Comparison of ENCODE assay signal across 8 cellular contexts in the genomic region with DNA sequence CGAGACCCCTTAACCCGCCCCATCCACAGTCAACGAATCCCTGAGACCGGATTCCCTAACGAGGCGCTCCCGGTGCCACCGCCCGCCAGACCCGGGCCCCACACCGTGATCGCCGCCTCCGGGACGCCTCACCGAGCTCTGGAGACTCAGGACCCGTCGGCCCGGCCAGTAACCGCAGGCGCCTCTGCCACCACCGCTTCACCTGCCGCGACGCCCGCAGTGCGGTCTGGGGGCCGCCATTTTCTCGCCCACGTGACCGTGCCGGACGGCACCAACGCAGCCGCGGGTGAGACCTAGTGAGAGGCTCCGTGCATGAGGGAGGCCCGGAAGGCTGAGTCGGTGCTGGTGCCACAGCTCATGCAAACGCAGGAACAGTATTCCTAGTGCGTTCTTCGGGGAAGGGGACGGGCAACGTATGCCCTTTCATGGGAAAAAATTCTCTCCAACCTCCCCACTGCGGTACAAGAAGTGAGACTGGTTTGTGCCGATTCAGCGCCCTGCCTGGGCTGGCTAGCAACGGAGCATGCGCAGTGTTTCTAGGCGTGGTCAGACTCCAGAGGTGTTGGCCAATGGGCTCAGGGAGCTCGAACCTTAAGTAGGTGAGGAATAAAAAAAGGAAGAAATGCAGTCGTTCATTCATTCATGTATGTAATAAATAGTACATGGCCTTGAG. TPM values are rescaled to one million over a fixed set of nuclear protein-coding genes. Genes with fewer than 3 reads are reported as not detected.
DNase-seq lines count a peak whose midpoint lies in the region; ATAC-seq lines count a peak whose summit lies in the region.

A gene with protein sequence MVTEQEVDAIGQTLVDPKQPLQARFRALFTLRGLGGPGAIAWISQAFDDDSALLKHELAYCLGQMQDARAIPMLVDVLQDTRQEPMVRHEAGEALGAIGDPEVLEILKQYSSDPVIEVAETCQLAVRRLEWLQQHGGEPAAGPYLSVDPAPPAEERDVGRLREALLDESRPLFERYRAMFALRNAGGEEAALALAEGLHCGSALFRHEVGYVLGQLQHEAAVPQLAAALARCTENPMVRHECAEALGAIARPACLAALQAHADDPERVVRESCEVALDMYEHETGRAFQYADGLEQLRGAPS (minus strand): TSS at position 246 of the 673 bp plus-strand sequence. CDS start 3,860 bp downstream, outside the sequence.

- peak within 1 kb of the TSS; percentile 91 for H3K4me3 Mint-ChIP-seq in activated T-helper 1 cell treated with anti-CD3 and anti-CD28 coated beads, Interleukin-12 subunit alpha, Interleukin-12 subunit beta, Interleukin-2, Interleukin-4 antibody, amounts not matched to agents 30 ng/mL and 10 ng/mL and 1 ng/mL, durations not matched to agents 14 hours and 24 hours and 36 hours
- H3K4me3 Mint-ChIP-seq in naive B cell, result peak within 1 kb of the TSS; percentile 92 to 98 (median 94)
- H3K4me3 Mint-ChIP-seq in stimulated activated memory B cell treated with anti-CD40 and anti-IgM and Interleukin-4, amounts not matched to agents 10 μg/mL and 1 μg/mL and 100 μg/mL, for 72 hours, result peak within 1 kb of the TSS; percentile 89

- no peaks in the 10 kb centered on the region for H3K9me3 Mint-ChIP-seq in activated T-helper 1 cell treated with anti-CD3 and anti-CD28 coated beads, Interleukin-12 subunit alpha, Interleukin-12 subunit beta, Interleukin-2, Interleukin-4 antibody, amounts not matched to agents 30 ng/mL and 10 ng/mL and 1 ng/mL, durations not matched to agents 14 hours and 24 hours and 36 hours
- H3K9me3 Mint-ChIP-seq in naive B cell, result peaks cover 0 to 5% (median 0%) of the 10 kb centered on the region in 7 donors
- H3K9me3 Mint-ChIP-seq in stimulated activated memory B cell treated with anti-CD40 and anti-IgM and Interleukin-4, amounts not matched to agents 10 μg/mL and 1 μg/mL and 100 μg/mL, for 72 hours, result no peaks in the 10 kb centered on the region

- peaks cover 2% of the 10 kb centered on the region for H3K27me3 Mint-ChIP-seq in activated T-helper 1 cell treated with anti-CD3 and anti-CD28 coated beads, Interleukin-12 subunit alpha, Interleukin-12 subunit beta, Interleukin-2, Interleukin-4 antibody, amounts not matched to agents 30 ng/mL and 10 ng/mL and 1 ng/mL, durations not matched to agents 14 hours and 24 hours and 36 hours (ENCODE audit: insufficient read depth)
- no peaks in the 10 kb centered on the region for H3K27me3 Mint-ChIP-seq in naive B cell
- H3K27me3 Mint-ChIP-seq in stimulated activated memory B cell treated with anti-CD40 and anti-IgM and Interleukin-4, amounts not matched to agents 10 μg/mL and 1 μg/mL and 100 μg/mL, for 72 hours, result no peaks in the 10 kb centered on the region

- H3K27ac Mint-ChIP-seq in activated T-helper 1 cell treated with anti-CD3 and anti-CD28 coated beads, Interleukin-12 subunit alpha, Interleukin-12 subunit beta, Interleukin-2, Interleukin-4 antibody, amounts not matched to agents 30 ng/mL and 10 ng/mL and 1 ng/mL, durations not matched to agents 14 hours and 24 hours and 36 hours, result peak within 1 kb of the TSS; percentile 97
- peak within 1 kb of the TSS; percentile 96 to 99 (median 98) for H3K27ac Mint-ChIP-seq in naive B cell
- H3K27ac Mint-ChIP-seq in stimulated activated memory B cell treated with anti-CD40 and anti-IgM and Interleukin-4, amounts not matched to agents 10 μg/mL and 1 μg/mL and 100 μg/mL, for 72 hours, result peak within 1 kb of the TSS; percentile 97

- intact Hi-C loops in activated T-helper 1 cell treated with anti-CD3 and anti-CD28 coated beads, Interleukin-12 subunit alpha, Interleukin-12 subunit beta, Interleukin-2, Interleukin-4 antibody, amounts not matched to agents 30 ng/mL and 10 ng/mL and 1 ng/mL, durations not matched to agents 14 hours and 24 hours and 36 hours (cut with micrococcal nuclease), result loop anchor here (2.0 kb wide), 1 partner anchor 66 kb away; no protein-coding TSS in a partner anchor

- peaks cover 35% of the 10 kb centered on the region for H3K4me1 Mint-ChIP-seq in activated T-helper 1 cell treated with anti-CD3 and anti-CD28 coated beads, Interleukin-12 subunit alpha, Interleukin-12 subunit beta, Interleukin-2, Interleukin-4 antibody, amounts not matched to agents 30 ng/mL and 10 ng/mL and 1 ng/mL, durations not matched to agents 14 hours and 24 hours and 36 hours (ENCODE audit: low read depth)
- peaks cover 22 to 37% (median 29%) of the 10 kb centered on the region in 3 donors for H3K4me1 Mint-ChIP-seq in naive B cell
- H3K4me1 Mint-ChIP-seq in stimulated activated memory B cell treated with anti-CD40 and anti-IgM and Interleukin-4, amounts not matched to agents 10 μg/mL and 1 μg/mL and 100 μg/mL, for 72 hours, result peaks cover 35% of the 10 kb centered on the region

- H3K36me3 Mint-ChIP-seq in activated T-helper 1 cell treated with anti-CD3 and anti-CD28 coated beads, Interleukin-12 subunit alpha, Interleukin-12 subunit beta, Interleukin-2, Interleukin-4 antibody, amounts not matched to agents 30 ng/mL and 10 ng/mL and 1 ng/mL, durations not matched to agents 14 hours and 24 hours and 36 hours (ENCODE audit: low read depth), result peaks cover 17% of the 10 kb centered on the region
- H3K36me3 Mint-ChIP-seq in naive B cell, result no peaks in the 10 kb centered on the region
- peaks cover 16% of the 10 kb centered on the region for H3K36me3 Mint-ChIP-seq in stimulated activated memory B cell treated with anti-CD40 and anti-IgM and Interleukin-4, amounts not matched to agents 10 μg/mL and 1 μg/mL and 100 μg/mL, for 72 hours

- DNase-seq in DMS79 treated with DMSO at 0.1 percent for 48 hours (lab: John Stamatoyannopoulos, UW) (peak; percentile 96), Kasumi-1 (lab: John Stamatoyannopoulos, UW) (peak; percentile 97), RPMI7951 (ENCODE audit: low read depth) (peak; percentile 93), fibroblast of gingiva (ENCODE audit: low read depth) (peak; percentile 94), naive B cell (peak; percentile 93)
- peak; percentile 92 for DNase-seq in activated T-helper 1 cell treated with anti-CD3 and anti-CD28 coated beads, Interleukin-12 subunit alpha, Interleukin-12 subunit beta, Interleukin-2, Interleukin-4 antibody, amounts not matched to agents 30 ng/mL and 10 ng/mL and 1 ng/mL, durations not matched to agents 14 hours and 24 hours and 36 hours (ENCODE audit: low spot score)

- ATAC-seq in GM21825 (IDR thresholded peaks at IDR 0.05; ENCODE audit: unreplicated experiment) (peak; percentile 77), naive B cell (ENCODE audit: low read depth in 2 of 2) (peak; percentile 88 to 90)
- ATAC-seq in stimulated activated memory B cell treated with anti-CD40 and anti-IgM and Interleukin-4, amounts not matched to agents 10 μg/mL and 1 μg/mL and 100 μg/mL, for 72 hours, result peak; percentile 94

RNA-seq across cellular contexts. Expression of the gene that starts here (rescaled TPM):
- 7.1 and 9.1 TPM in 2 replicates for total RNA-seq in RPMI7951 (2014; rRNA removed; shearing (Covaris generic))
- total RNA-seq in activated T-helper 1 cell treated with anti-CD3 and anti-CD28 coated beads, Interleukin-12 subunit alpha, Interleukin-12 subunit beta, Interleukin-2, Interleukin-4 antibody, amounts not matched to agents 30 ng/mL and 10 ng/mL and 1 ng/mL, durations not matched to agents 14 hours and 24 hours and 36 hours, result 20.6 and 21.6 TPM in 2 replicates
- polyA plus RNA-seq in naive B cell (ENCODE audit: low read depth in 6 of 6), result 10 to 100 TPM in 2 of 6 donors, 1 to 10 TPM in 4; 6.6 to 11.5 (median 7.4) TPM

Comparison
In these comparisons a context has a peak if more than half of its experiments do, and no peak if none do; other contexts are left out.
1. Peak in every context shown above with its lines: DNase-seq and ATAC-seq.